ENCODE assay signal across 18 cellular contexts in the genomic region with DNA sequence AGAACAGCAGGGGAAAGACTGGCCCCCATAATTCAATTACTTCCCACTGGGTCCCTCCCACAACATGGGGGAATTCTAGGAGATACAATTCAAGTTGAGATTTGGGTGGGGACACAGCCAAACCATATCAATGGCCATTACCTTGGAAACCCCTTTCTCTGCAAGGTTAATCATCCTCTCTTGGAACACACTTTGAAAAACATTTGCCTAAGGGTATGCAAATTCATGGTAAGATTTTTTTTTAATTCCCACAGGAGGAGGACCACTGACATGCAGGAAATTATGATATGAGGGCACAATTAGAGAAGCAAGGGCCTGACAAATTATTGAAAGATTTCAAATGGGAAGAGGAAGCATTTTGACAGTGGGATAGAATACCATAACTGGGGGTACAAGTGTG.
A peak's percentile ranks its signal among the peaks of the same experiment; 100 is the strongest.
DNase-seq lines count a peak whose midpoint lies in the region; ATAC-seq and TF ChIP-seq lines count a peak whose summit lies in the region.
"Had no signal": no experiment of that assay in that cellular context is flagged by ENCODE, and none has a peak within 500 bp of the region (broad histone marks: within the 10 kb centered on the region; RNA-seq: fewer than 3 reads in every experiment).

No MANE protein-coding gene starts in this region.

- H3K4me3 Mint-ChIP-seq in IgD-negative memory B cell = peak overlapping the region in 1 of 4 donors; percentile 43
- no peak overlapping the region for H3K4me3 Mint-ChIP-seq in memory B cell
- H3K4me3 Mint-ChIP-seq: CD4-positive, alpha-beta T cell; CD8-positive, alpha-beta T cell had no signal

- no peaks in the 10 kb centered on the region for H3K4me1 ChIP-seq in stomach
- H3K4me1 ChIP-seq: BLaER1 treated with 17β-estradiol and CSF1 and Interleukin-3, amounts not matched to agents 10 nM and 100 nM; Caco-2 had no signal

- H3K27ac Mint-ChIP-seq in IgD-negative memory B cell (peak overlapping the region in 2 of 3 donors; percentile 30 to 64), memory B cell (no peak overlapping the region)
- H3K27ac Mint-ChIP-seq: CD4-positive, alpha-beta T cell; CD8-positive, alpha-beta T cell had no signal

- H3K36me3 Mint-ChIP-seq in IgD-negative memory B cell (peaks cover 11% of the 10 kb centered on the region), memory B cell (peaks cover 15% of the 10 kb centered on the region)

- H3K9me3 Mint-ChIP-seq in IgD-negative memory B cell (peaks cover 6 to 12% (median 11%) of the 10 kb centered on the region in 3 donors), memory B cell (peaks cover 13% of the 10 kb centered on the region)
- H3K9me3 Mint-ChIP-seq: CD4-positive, alpha-beta T cell had no signal

- no peak overlapping the region for H3K4me3 ChIP-seq in stomach
- H3K4me3 ChIP-seq: BLaER1 treated with 17β-estradiol and CSF1 and Interleukin-3, amounts not matched to agents 10 nM and 100 nM had no signal

- no peaks in the 10 kb centered on the region for H3K27me3 ChIP-seq in stomach
- H3K27me3 ChIP-seq: BLaER1 treated with 17β-estradiol and CSF1 and Interleukin-3, amounts not matched to agents 10 nM and 100 nM had no signal

- H3K27ac ChIP-seq in stomach = no peak overlapping the region
- H3K27ac ChIP-seq: BLaER1 treated with 17β-estradiol and CSF1 and Interleukin-3, amounts not matched to agents 10 nM and 100 nM; C4-2B had no signal

- H3K27me3 Mint-ChIP-seq in IgD-negative memory B cell (no peaks in the 10 kb centered on the region), memory B cell (no peaks in the 10 kb centered on the region)
- H3K27me3 Mint-ChIP-seq: CD4-positive, alpha-beta T cell had no signal

- peaks cover 0 to 4% (median 0%) of the 10 kb centered on the region in 4 donors for H3K9me3 ChIP-seq in stomach
- H3K9me3 ChIP-seq: Caco-2 had no signal

- no peak for TF ChIP-seq CTCF in stomach (IDR thresholded peaks at IDR 0.05)

- TF ChIP-seq EP300 in stomach (IDR thresholded peaks at IDR 0.05) = no peak

- ATAC-seq in memory B cell (ENCODE audit: low read depth) (peak; percentile 61), GM21423 (IDR thresholded peaks at IDR 0.05; ENCODE audit: unreplicated experiment) (no peak), HG03442 (IDR thresholded peaks at IDR 0.05; ENCODE audit: unreplicated experiment) (no peak)
- ATAC-seq: CD8-positive, alpha-beta T cell had no signal

- H3K4me1 Mint-ChIP-seq in IgD-negative memory B cell (peaks cover 4 to 14% (median 12%) of the 10 kb centered on the region in 3 donors), memory B cell (peaks cover 10% of the 10 kb centered on the region)

- DNase-seq in NAMALWA (ENCODE audit: low spot score) (peak; percentile 28), memory B cell (ENCODE audit: low spot score in 2 of 2) (no peak), renal cortical epithelial cell (ENCODE audit: low read depth) (peak; percentile 11), NCI-H1048 (lab: John Stamatoyannopoulos, UW) (no peak), stomach (no peak)
- DNase-seq: 8988T; ACHN; Caco-2; Calu3; CD4-positive, alpha-beta T cell; CD8-positive, alpha-beta T cell; DMS79 treated with DMSO at 0.1 percent for 48 hours; GF-D8 had no signal

- intact Hi-C loops in stomach (cut with DNase I; ENCODE audit: low total_unique reads) = no loop called here

- no peak for TF ChIP-seq POLR2A in stomach (IDR thresholded peaks at IDR 0.05)

- peaks cover 0 to 2% (median 2%) of the 10 kb centered on the region in 4 donors for H3K36me3 ChIP-seq in stomach

Comparison
In these comparisons a context has a peak if more than half of its experiments do, and no peak if none do; other contexts are left out.
1. DNase-seq: peak in NAMALWA (single experiment) and renal cortical epithelial cell (single experiment); none in memory B cell (0 of 2), NCI-H1048 (single experiment) and stomach (single experiment).